In the genomic region with DNA sequence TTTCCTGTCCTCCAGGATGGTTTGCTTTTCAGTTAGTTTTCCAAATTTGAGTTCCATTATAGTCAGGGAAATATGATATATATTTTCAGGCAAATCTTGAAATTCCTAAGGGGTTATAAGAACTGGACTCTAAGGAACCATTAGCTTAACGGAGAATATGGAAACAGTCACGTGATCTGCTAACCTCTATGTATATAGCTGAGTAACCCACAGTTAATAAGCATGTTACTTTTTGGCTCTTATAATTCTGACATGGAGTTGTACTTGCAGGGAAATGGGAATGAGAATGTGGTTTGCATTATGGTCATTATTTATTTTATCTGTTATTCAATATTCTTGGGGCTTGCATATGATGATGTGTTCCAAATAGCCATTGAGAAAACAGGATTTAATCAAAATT, we compare ENCODE assay signal across 21 cellular contexts. TPM values are rescaled to one million over a fixed set of nuclear protein-coding genes. Genes with fewer than 3 reads are reported as not detected.
DNase-seq lines count a peak whose midpoint lies in the region; ATAC-seq, FAIRE-seq and TF ChIP-seq lines count a peak whose summit lies in the region.
"Had no signal": no experiment of that assay in that cellular context is flagged by ENCODE, and none has a peak within 500 bp of the region (broad histone marks: within the 10 kb centered on the region; RNA-seq: fewer than 3 reads in every experiment).

No MANE protein-coding gene starts in this region.

- no peaks in the 10 kb centered on the region for H3K27me3 Mint-ChIP-seq in neural crest cell (ENCODE audit: low read depth)

- peaks cover 57% of the 10 kb centered on the region for H3K36me3 Mint-ChIP-seq in neural crest cell (ENCODE audit: low read depth)

- peaks cover 13% of the 10 kb centered on the region for H3K9me3 Mint-ChIP-seq in neural crest cell

- no peak overlapping the region for H3K27ac ChIP-seq in A549
- H3K27ac ChIP-seq in VCaP, result peak overlapping the region; percentile 26; the same call in 1 of the 2 replicates
- no peak overlapping the region for H3K27ac ChIP-seq in endothelial cell of umbilical vein (ENCODE audit: insufficient read depth, low read depth, low read length)
- H3K27ac ChIP-seq: GM23248 had no signal

- intact Hi-C loops in endothelial cell of umbilical vein (cut with micrococcal nuclease), result no loop called here

- TF ChIP-seq POLR2A in A549 (IDR thresholded peaks at IDR 0.05; ENCODE audit: low read length), result no peak
- no peak for TF ChIP-seq POLR2A in endothelial cell of umbilical vein (IDR thresholded peaks at IDR 0.05; ENCODE audit: low read depth, low read length)

- no peak for ATAC-seq in A549
- no peak for ATAC-seq in HG03025 (IDR thresholded peaks at IDR 0.05; ENCODE audit: low FRiP score, unreplicated experiment)

- no peak for TF ChIP-seq EP300 in A549 (IDR thresholded peaks at IDR 0.05)

- no peak overlapping the region for H3K4me3 ChIP-seq in A549
- H3K4me3 ChIP-seq in endothelial cell of umbilical vein (replicated peaks in 1 of 3; ENCODE audit: insufficient read depth in 1 of 3, low read depth in 1 of 3, low read length in 3 of 3), result no peak overlapping the region
- H3K4me3 ChIP-seq: GM23248, HAP-1 had no signal

- no peaks in the 10 kb centered on the region for H4K20me1 ChIP-seq in endothelial cell of umbilical vein (replicated peaks; ENCODE audit: control insufficient read depth, extremely low read depth, insufficient read depth, low read length)

- FAIRE-seq in A549 (lab: Jason Lieb, UNC), result no peak
- FAIRE-seq in endothelial cell of umbilical vein (lab: Jason Lieb, UNC), result no peak
- FAIRE-seq: GM12891, GM18507 had no signal

- TF ChIP-seq CTCF in A549 (IDR thresholded peaks at IDR 0.05) (no peak), VCaP (conservative IDR thresholded peaks at IDR 0.05) (no peak), endothelial cell of umbilical vein (IDR thresholded peaks at IDR 0.05; ENCODE audit: extremely low read depth in 1 of 2, insufficient read depth in 1 of 2, low read depth in 1 of 2, low read length in 2 of 2) (no peak), neural crest cell (conservative IDR thresholded peaks at IDR 0.05) (no peak)

- H3K4me1 Mint-ChIP-seq in neural crest cell, result no peaks in the 10 kb centered on the region
- H3K4me1 Mint-ChIP-seq: CD4-positive, CD25-positive, alpha-beta regulatory T cell; CD8-positive, alpha-beta memory T cell had no signal

- H3K4me3 Mint-ChIP-seq in neural crest cell, result no peak overlapping the region
- H3K4me3 Mint-ChIP-seq: CD4-positive, CD25-positive, alpha-beta regulatory T cell; CD8-positive, alpha-beta memory T cell had no signal

- TF ChIP-seq RAD21 in A549 (conservative IDR thresholded peaks at IDR 0.05 in 1 of 2, IDR thresholded peaks at IDR 0.05 in 1 of 2), result no peak

- POLR2A ChIA-PET in A549 (lab: Yijun Ruan, JAX), result no interaction called here
- POLR2A ChIA-PET in endothelial cell of umbilical vein (lab: Charles Lee), result no interaction called here

- CTCF ChIA-PET in A549 (lab: Yijun Ruan, JAX), result no interaction called here
- CTCF ChIA-PET in endothelial cell of umbilical vein (lab: Charles Lee), result no interaction called here

- no TSS peak for BruUV-seq in endothelial cell of umbilical vein (replicated peaks; lab: Mats Ljungman, UMichigan)

- no peak overlapping the region for H3K9ac ChIP-seq in endothelial cell of umbilical vein (replicated peaks; ENCODE audit: extremely low read depth, insufficient read depth, low read length)
- H3K9ac ChIP-seq: GM23248 had no signal

- no peaks in the 10 kb centered on the region for H3K9me1 ChIP-seq in endothelial cell of umbilical vein (replicated peaks; ENCODE audit: control insufficient read depth, extremely low read depth, insufficient read depth, low read length)

- no peak for DNase-seq in A549 (ENCODE audit: low read depth in 1 of 2, low spot score in 1 of 2)
- no peak for DNase-seq in endothelial cell of umbilical vein (ENCODE audit: low read depth, low spot score)
- DNase-seq in neural crest cell (ENCODE audit: low read depth, low spot score), result no peak
- DNase-seq in NCI-H748 treated with DMSO at 0.1 percent for 48 hours (lab: John Stamatoyannopoulos, UW), result no peak
- DNase-seq: ACHN; BE2C; C1 segment of cervical spinal cord; CD4-positive, CD25-positive, alpha-beta regulatory T cell; CD8-positive, alpha-beta memory T cell; COR-L47; DMS 273 treated with DMSO at 0.1 percent for 48 hours; DMS53; DND-41; EL; GM23248 had no signal

- WGBS in A549 (ENCODE audit: missing lambda C conversion rate), result 58% methylated on average over 2 of the region's 2 CpGs

- no peak overlapping the region for H2AFZ ChIP-seq in endothelial cell of umbilical vein (ENCODE audit: low read depth, low read length)
- H2AFZ ChIP-seq: GM23248 had no signal

- H3K4me2 ChIP-seq in A549 (no peak overlapping the region), endothelial cell of umbilical vein (ENCODE audit: insufficient read depth, low read length) (peak overlapping the region; percentile 5)

- H3K27me3 ChIP-seq in endothelial cell of umbilical vein (ENCODE audit: control insufficient read depth in 2 of 2, insufficient read depth in 2 of 2, low read length in 2 of 2), result no peaks in the 10 kb centered on the region
- H3K27me3 ChIP-seq: BE2C had no signal

- H3K27ac Mint-ChIP-seq in neural crest cell (ENCODE audit: unreplicated experiment), result peak overlapping the region; percentile 67
- H3K27ac Mint-ChIP-seq: CD4-positive, CD25-positive, alpha-beta regulatory T cell; CD8-positive, alpha-beta memory T cell had no signal

- H3K36me3 ChIP-seq in endothelial cell of umbilical vein (ENCODE audit: control insufficient read depth in 2 of 2, extremely low read depth in 1 of 2, insufficient read depth in 2 of 2, low read length in 2 of 2), result no peaks in the 10 kb centered on the region

- H3K4me1 ChIP-seq in A549, result no peaks in the 10 kb centered on the region
- H3K4me1 ChIP-seq in endothelial cell of umbilical vein (ENCODE audit: control insufficient read depth, extremely low read depth, insufficient read depth, low read length), result peaks cover 6% of the 10 kb centered on the region

- H3K79me2 ChIP-seq in endothelial cell of umbilical vein (ENCODE audit: control insufficient read depth, insufficient read depth, low read length), result no peaks in the 10 kb centered on the region

- H3K9me3 ChIP-seq in A549 (no peaks in the 10 kb centered on the region; the same call in 2 of the 3 replicates), endothelial cell of umbilical vein (replicated peaks; ENCODE audit: control insufficient read depth, insufficient read depth, low read length) (no peaks in the 10 kb centered on the region)
- H3K9me3 ChIP-seq: BE2C, HAP-1 had no signal

- dilution Hi-C loops in endothelial cell of umbilical vein (cut with MboI; ENCODE audit: extremely low pct_ligation_motif_present, low sequenced_read_pairs), result no loop called here

TF ChIP-seq in A549, 52 proteins besides CTCF, POLR2A, EP300 and RAD21 (continues in another document):
- no peak for TF ChIP-seq PHF8 (IDR thresholded peaks at IDR 0.05; ENCODE audit: borderline replicate concordance, low read depth)

TF ChIP-seq in endothelial cell of umbilical vein, 7 proteins besides CTCF, POLR2A, EP300 and RAD21:
- TF ChIP-seq JUN (IDR thresholded peaks at IDR 0.05; ENCODE audit: borderline replicate concordance, insufficient read depth, insufficient read length, low read depth), result no peak
- TF ChIP-seq GATA2 (IDR thresholded peaks at IDR 0.05; ENCODE audit: insufficient read depth, insufficient read length, low read depth, low read length), result no peak

RNA-seq across cellular contexts. Expression of a gene that starts 23.3 kb away (rescaled TPM):
- polyA plus RNA-seq in A549 (2011; rRNA removed) (0.18 and 0.33 TPM in 2 replicates), A549 (2017; fragmentation: RNase III; extraction: RNeasy Plus Mini Kit Qiagen cat#74134 plus additional on column Dnase treatment) (0.51 to 0.54 TPM (median 0.53 TPM) in 3 replicates), endothelial cell of umbilical vein (0.30 and 0.35 TPM in 2 replicates)
- polyA plus RNA-seq in A549 (2012; cell fraction: cytosol; rRNA removed), result 0.30 and 0.34 TPM in 2 replicates
- polyA plus RNA-seq in A549 (2012; cell fraction: nucleus; rRNA removed), result 0.54 and 0.86 TPM in 2 replicates
- 0.29 and 0.58 TPM in 2 replicates for polyA minus RNA-seq in A549 (2011; rRNA and poly(A)+ RNA removed)
- total RNA-seq in endothelial cell of umbilical vein (6.1 and 6.6 TPM in 2 replicates), neural crest cell (23.0 and 24.0 TPM in 2 replicates)
- 0.48 and 0.63 TPM in 2 replicates for polyA plus RNA-seq in endothelial cell of umbilical vein (2011; cell fraction: cytosol; rRNA removed)
- polyA plus RNA-seq in endothelial cell of umbilical vein (2011; cell fraction: nucleus; rRNA removed), result 1.5 TPM in 2 replicates
- polyA plus RNA-seq in endothelial cell of umbilical vein (2012), result 3.0 and 3.6 TPM in 2 replicates
- polyA minus RNA-seq in endothelial cell of umbilical vein, result 0.85 and 1.2 TPM in 2 replicates
- polyA minus RNA-seq in endothelial cell of umbilical vein (2011; cell fraction: cytosol; rRNA and poly(A)+ RNA removed), result not detected
- 4.0 and 5.7 TPM in 2 replicates for polyA minus RNA-seq in endothelial cell of umbilical vein (2011; cell fraction: nucleus; rRNA and poly(A)+ RNA removed)
- total RNA-seq: A172; CD4-positive, CD25-positive, alpha-beta regulatory T cell had no signal

RNA-seq across cellular contexts. Expression of a gene that starts 53.9 kb away (rescaled TPM):
- polyA plus RNA-seq in A549 (2011; rRNA removed), result 17.2 and 17.3 TPM in 2 replicates
- 5.4 and 7.6 TPM in 2 replicates for polyA plus RNA-seq in A549 (2012; cell fraction: cytosol; rRNA removed)
- 4.9 and 5.1 TPM in 2 replicates for polyA plus RNA-seq in A549 (2012; cell fraction: nucleus; rRNA removed)
- 7.2 to 7.9 TPM (median 7.6 TPM) in 3 replicates for polyA plus RNA-seq in A549 (2017; fragmentation: RNase III; extraction: RNeasy Plus Mini Kit Qiagen cat#74134 plus additional on column Dnase treatment)
- 21.7 and 24.9 TPM in 2 replicates for polyA minus RNA-seq in A549 (2011; rRNA and poly(A)+ RNA removed)
- 9.3 and 10.6 TPM in 2 replicates for total RNA-seq in endothelial cell of umbilical vein
- 6.3 and 7.6 TPM in 2 replicates for polyA plus RNA-seq in endothelial cell of umbilical vein
- 6.5 and 6.8 TPM in 2 replicates for polyA plus RNA-seq in endothelial cell of umbilical vein (2011; cell fraction: cytosol; rRNA removed)
- 5.1 and 5.5 TPM in 2 replicates for polyA plus RNA-seq in endothelial cell of umbilical vein (2011; cell fraction: nucleus; rRNA removed)
- polyA plus RNA-seq in endothelial cell of umbilical vein (2012), result 6.5 and 10.2 TPM in 2 replicates
- 17.8 and 18.0 TPM in 2 replicates for polyA minus RNA-seq in endothelial cell of umbilical vein
- polyA minus RNA-seq in endothelial cell of umbilical vein (2011; cell fraction: cytosol; rRNA and poly(A)+ RNA removed), result 11.4 TPM
- 34.0 and 35.5 TPM in 2 replicates for polyA minus RNA-seq in endothelial cell of umbilical vein (2011; cell fraction: nucleus; rRNA and poly(A)+ RNA removed)
- 12.1 and 14.9 TPM in 2 replicates for total RNA-seq in neural crest cell
